In genomic region chr4:22356996-22357596, GRCh38 we compare ENCODE assay signal across 9 cellular contexts.
DNase-seq lines count a peak whose midpoint lies in the region; ATAC-seq and TF ChIP-seq lines count a peak whose summit lies in the region.
"Had no signal": no experiment of that assay in that cellular context is flagged by ENCODE, and none has a peak within 500 bp of the region (broad histone marks: within the 10 kb centered on the region; RNA-seq: fewer than 3 reads in every experiment).

No MANE protein-coding gene starts in this region.

- in situ Hi-C loops in transverse colon (cut with MboI; ENCODE audit: low pct_ligation_motif_present in 1 of 4, low pct_unique_long_range_greater_than_20kb in 1 of 4, low sequenced_read_pairs in 3 of 4): no loop called here

- POLR2A ChIA-PET in HEK293 (lab: Yijun Ruan, JAX): no interaction called here

- CTCF ChIA-PET in HEK293 (lab: Yijun Ruan, JAX): interaction anchor here (1.4 to 1.6 kb wide), 2 partner anchors 31 to 568 kb away, joined by 4 to 6 read pairs; no protein-coding TSS in a partner anchor

- TF ChIP-seq CTCF in HEK293 (tag by site-specific recombination; IDR thresholded peaks at IDR 0.05): no peak
- peak in 4 of 5 experiments; percentile 12 to 28 (median 21) for TF ChIP-seq CTCF in transverse colon (IDR thresholded peaks at IDR 0.05)
- TF ChIP-seq CTCF in Peyer's patch (IDR thresholded peaks at IDR 0.05): peak in 3 of 6 experiments; percentile 43 to 50 (median 44)

- ATAC-seq in GM21423 (IDR thresholded peaks at IDR 0.05; ENCODE audit: unreplicated experiment): no peak

- no peaks in the 10 kb centered on the region for H3K4me1 ChIP-seq in HEK293 (ENCODE audit: control insufficient read depth, insufficient read depth, low read length)
- no peaks in the 10 kb centered on the region for H3K4me1 ChIP-seq in transverse colon
- H3K4me1 ChIP-seq in Peyer's patch: no peaks in the 10 kb centered on the region

- intact Hi-C loops in transverse colon (cut with DNase I; ENCODE audit: low total_unique reads): no loop called here

- H3K36me3 ChIP-seq in HEK293 (ENCODE audit: control insufficient read depth in 2 of 2, insufficient read depth in 1 of 2, low read length in 2 of 2) (no peaks in the 10 kb centered on the region), transverse colon (no peaks in the 10 kb centered on the region), Peyer's patch (no peaks in the 10 kb centered on the region)

- WGBS in transverse colon (ENCODE audit: low coverage in 1 of 2), 2 donors: 33 to 50% methylated on average over 3 to 5 of the region's 5 CpGs

- H3K27ac ChIP-seq in HEK293 (ENCODE audit: extremely low read depth, low read depth, low read length) (no peak overlapping the region), transverse colon (no peak overlapping the region), Peyer's patch (no peak overlapping the region)
- H3K27ac ChIP-seq: skin epidermis had no signal

- H3K9me3 ChIP-seq in HEK293 (ENCODE audit: control insufficient read depth, insufficient read depth, low read depth, low read length): no peaks in the 10 kb centered on the region
- H3K9me3 ChIP-seq in transverse colon: no peaks in the 10 kb centered on the region
- no peaks in the 10 kb centered on the region for H3K9me3 ChIP-seq in Peyer's patch

- TF ChIP-seq POLR2A in transverse colon (IDR thresholded peaks at IDR 0.05) (no peak), Peyer's patch (IDR thresholded peaks at IDR 0.05) (no peak)

- TF ChIP-seq EP300 in transverse colon (IDR thresholded peaks at IDR 0.05; ENCODE audit: low read depth): no peak

- H3K27me3 ChIP-seq in transverse colon (no peaks in the 10 kb centered on the region), Peyer's patch (no peaks in the 10 kb centered on the region)

- DNase-seq in Ammon's horn (ENCODE audit: low spot score) (peak; percentile 45), NCI-H774 (lab: John Stamatoyannopoulos, UW) (peak; percentile 31), fibroblast of gingiva (ENCODE audit: low read depth) (peak; percentile 17), transverse colon (no peak), Peyer's patch (no peak)
- DNase-seq in activated naive CD4-positive, alpha-beta T cell treated with Interleukin-2 at 50 U/mL for 16 hours: no peak

- H3K4me3 ChIP-seq in HEK293 (ENCODE audit: low read depth, low read length) (no peak overlapping the region), transverse colon (no peak overlapping the region), Peyer's patch (no peak overlapping the region)
- H3K4me3 ChIP-seq: skin epidermis had no signal

TF ChIP-seq in HEK293, 187 proteins besides CTCF, POLR2A, EP300 and RAD21:
- TF ChIP-seq GLIS1 (tag by site-specific recombination; IDR thresholded peaks at IDR 0.05) (no peak), KLF1 (tag by site-specific recombination; IDR thresholded peaks at IDR 0.05) (no peak), ZNF654 (tag by site-specific recombination; IDR thresholded peaks at IDR 0.05; ENCODE audit: low read depth) (0 out of 2 replicates have a peak, but pooled peaks have one; percentile 9), SCRT1 (tag by site-specific recombination; IDR thresholded peaks at IDR 0.05; ENCODE audit: borderline replicate concordance) (no peak)

Comparison
In these comparisons a context has a peak if more than half of its experiments do, and no peak if none do; other contexts are left out.
1. DNase-seq: peak in Ammon's horn (single experiment), NCI-H774 (single experiment) and fibroblast of gingiva (single experiment); none in transverse colon (single experiment), activated naive CD4-positive, alpha-beta T cell treated with Interleukin-2 at 50 U/mL for 16 hours (single experiment) and Peyer's patch (0 of 3).